20 cellular contexts compared by ENCODE assay signal in the genomic region with DNA sequence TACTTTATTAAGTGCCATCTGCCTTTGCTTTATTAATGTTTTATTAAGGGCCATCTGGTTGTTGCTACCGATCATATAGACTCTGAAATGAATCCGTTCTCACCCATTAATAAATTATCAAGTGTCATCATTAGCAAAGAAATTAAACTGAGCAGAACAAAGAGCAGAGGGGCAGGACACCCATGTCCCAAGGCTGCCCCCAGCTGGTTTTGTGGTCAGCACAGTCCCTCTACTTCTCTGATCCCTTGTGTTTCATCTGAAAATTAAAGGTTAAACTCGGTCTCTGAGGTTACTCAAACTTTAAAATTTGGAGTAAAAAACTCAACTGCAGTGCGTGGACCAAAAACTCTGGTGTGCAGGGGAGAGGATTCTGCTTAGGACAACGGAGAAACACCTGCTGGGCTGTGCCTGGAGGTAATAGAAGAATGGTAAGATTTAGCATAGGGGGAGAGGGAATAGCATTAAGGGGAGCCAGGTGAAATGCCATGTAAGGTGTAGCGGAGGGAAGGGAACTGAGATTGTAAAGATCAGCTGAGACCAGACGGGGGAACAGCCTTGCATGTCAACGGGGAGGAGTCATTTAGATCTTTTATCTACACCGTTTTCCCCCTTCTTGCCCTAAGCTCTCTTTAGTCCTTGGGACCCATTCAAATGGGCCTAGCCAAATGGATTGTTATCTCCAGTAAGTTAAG. TPM values are rescaled to one million over a fixed set of nuclear protein-coding genes. Genes with fewer than 3 reads are reported as not detected.
DNase-seq lines count a peak whose midpoint lies in the region; ATAC-seq and TF ChIP-seq lines count a peak whose summit lies in the region.
"Had no signal": no experiment of that assay in that cellular context is flagged by ENCODE, and none has a peak within 500 bp of the region (broad histone marks: within the 10 kb centered on the region; RNA-seq: fewer than 3 reads in every experiment).

No MANE protein-coding gene starts in this region.

- H3K9ac ChIP-seq in MM.1S (ENCODE audit: low read length), result no peak overlapping the region

- intact Hi-C loops in left ventricle myocardium inferior (cut with micrococcal nuclease), result no loop called here
- intact Hi-C loops in left ventricle myocardium superior (cut with micrococcal nuclease), result no loop called here
- intact Hi-C loops in transverse colon (cut with DNase I; ENCODE audit: low total_unique reads), result no loop called here

- no peaks in the 10 kb centered on the region for H4K20me1 ChIP-seq in MM.1S (ENCODE audit: insufficient read depth, low read length)

- DNase-seq in left ventricle myocardium inferior (no peak), left ventricle myocardium superior (no peak), MM.1S (no peak), chondrocyte (ENCODE audit: low spot score) (no peak), transverse colon (no peak), SK-N-DZ (ENCODE audit: low spot score) (no peak), HUDEP-2 (lab: John Stamatoyannopoulos, UW; ENCODE audit: unreplicated experiment in 76 of 76) (no peak)
- DNase-seq: activated CD4-positive, alpha-beta memory T cell treated with anti-CD3 and anti-CD28 coated beads for 36 hours; activated naive CD4-positive, alpha-beta T cell treated with anti-CD3 and anti-CD28 coated beads for 36 hours; activated T-cell treated with anti-CD3 and anti-CD28 coated beads, Interleukin-2, amount 50 U/mL, for 1 hour; caudate nucleus; DMS 273 treated with DMSO at 0.1 percent for 48 hours; dorsolateral prefrontal cortex; gastrocnemius medialis; NCI-H1436 treated with DMSO at 0.1 percent for 48 hours; NCI-H2227 treated with DMSO at 0.1 percent for 48 hours; occipital lobe; retina had no signal

- H3K27me3 ChIP-seq in left ventricle myocardium inferior (ENCODE audit: low read depth) (no peaks in the 10 kb centered on the region), MM.1S (replicated peaks; ENCODE audit: insufficient read depth, low read length) (no peaks in the 10 kb centered on the region), transverse colon (peaks cover 10% of the 10 kb centered on the region)
- H3K27me3 ChIP-seq: gastrocnemius medialis had no signal

- TF ChIP-seq EP300 in transverse colon (IDR thresholded peaks at IDR 0.05; ENCODE audit: low read depth), result no peak

- H3F3A ChIP-seq in MM.1S (ENCODE audit: insufficient read depth, low read length), result no peaks in the 10 kb centered on the region

- H3K9me3 ChIP-seq in left ventricle myocardium inferior (replicated peaks) (peaks cover 15% of the 10 kb centered on the region), MM.1S (replicated peaks; ENCODE audit: insufficient read depth, low read length) (no peaks in the 10 kb centered on the region), transverse colon (no peaks in the 10 kb centered on the region)
- H3K9me3 ChIP-seq: gastrocnemius medialis had no signal

- H3K27me3 Mint-ChIP-seq in chondrocyte (ENCODE audit: low read depth), result peaks cover 2% of the 10 kb centered on the region

- TF ChIP-seq CTCF in left ventricle myocardium inferior (IDR thresholded peaks at IDR 0.05; ENCODE audit: borderline replicate concordance) (peak; percentile 9), MM.1S (IDR thresholded peaks at IDR 0.05; ENCODE audit: low read length) (0 out of 2 replicates have a peak, but pooled peaks have one; percentile 7), chondrocyte (IDR thresholded peaks at IDR 0.05) (peak; percentile 34), transverse colon (IDR thresholded peaks at IDR 0.05) (no peak)

- no peak overlapping the region for H2AFZ ChIP-seq in MM.1S (ENCODE audit: low read length)

- H3K4me1 ChIP-seq in left ventricle myocardium inferior (peaks cover 14% of the 10 kb centered on the region), MM.1S (ENCODE audit: low read length) (no peaks in the 10 kb centered on the region), transverse colon (no peaks in the 10 kb centered on the region)

- H3K36me3 ChIP-seq in left ventricle myocardium inferior (no peaks in the 10 kb centered on the region), MM.1S (replicated peaks; ENCODE audit: insufficient read depth, low read length) (no peaks in the 10 kb centered on the region), transverse colon (no peaks in the 10 kb centered on the region)
- H3K36me3 ChIP-seq: gastrocnemius medialis had no signal

- H3K79me2 ChIP-seq in MM.1S (ENCODE audit: low read length), result no peaks in the 10 kb centered on the region

- H3K4me2 ChIP-seq in MM.1S (ENCODE audit: low read depth, low read length), result no peak overlapping the region

- H3K4me1 Mint-ChIP-seq in chondrocyte (ENCODE audit: low read depth), result no peaks in the 10 kb centered on the region
- H3K4me1 Mint-ChIP-seq: CD4-positive, CD25-positive, alpha-beta regulatory T cell had no signal

- peaks cover 6% of the 10 kb centered on the region for H3K9me3 Mint-ChIP-seq in chondrocyte (ENCODE audit: low read depth)
- H3K9me3 Mint-ChIP-seq: activated CD4-positive, alpha-beta memory T cell treated with anti-CD3 and anti-CD28 coated beads for 36 hours had no signal

- no peak for TF ChIP-seq POLR2A in transverse colon (IDR thresholded peaks at IDR 0.05)

- H3K27ac Mint-ChIP-seq in chondrocyte (ENCODE audit: unreplicated experiment), result no peak overlapping the region
- H3K27ac Mint-ChIP-seq: activated CD4-positive, alpha-beta memory T cell treated with anti-CD3 and anti-CD28 coated beads for 36 hours; activated naive CD4-positive, alpha-beta T cell treated with anti-CD3 and anti-CD28 coated beads for 36 hours had no signal

- H3K4me3 Mint-ChIP-seq in chondrocyte (ENCODE audit: unreplicated experiment), result no peak overlapping the region
- H3K4me3 Mint-ChIP-seq: activated CD4-positive, alpha-beta memory T cell treated with anti-CD3 and anti-CD28 coated beads for 36 hours; activated naive CD4-positive, alpha-beta T cell treated with anti-CD3 and anti-CD28 coated beads for 36 hours; CD4-positive, CD25-positive, alpha-beta regulatory T cell had no signal

- H3K27ac ChIP-seq in left ventricle myocardium inferior (replicated peaks) (no peak overlapping the region), MM.1S (ENCODE audit: low read length) (no peak overlapping the region), transverse colon (no peak overlapping the region)
- H3K27ac ChIP-seq: gastrocnemius medialis had no signal

- ATAC-seq in left ventricle myocardium superior (no peak), HG03108 (IDR thresholded peaks at IDR 0.05; ENCODE audit: unreplicated experiment) (no peak)
- ATAC-seq: gastrocnemius medialis had no signal

- WGBS in transverse colon (ENCODE audit: low coverage in 1 of 2), 2 donors, result 80 to 84% methylated on average over 8 to 9 of the region's 9 CpGs

- H3K4me3 ChIP-seq in left ventricle myocardium inferior (no peak overlapping the region), MM.1S (ENCODE audit: low read length) (no peak overlapping the region), transverse colon (no peak overlapping the region)
- H3K4me3 ChIP-seq: dorsolateral prefrontal cortex, gastrocnemius medialis had no signal

- in situ Hi-C loops in transverse colon (cut with MboI; ENCODE audit: low pct_ligation_motif_present in 1 of 4, low pct_unique_long_range_greater_than_20kb in 1 of 4, low sequenced_read_pairs in 3 of 4), result no loop called here

- no peaks in the 10 kb centered on the region for H3K36me3 Mint-ChIP-seq in chondrocyte (ENCODE audit: low read depth)
- H3K36me3 Mint-ChIP-seq: CD4-positive, CD25-positive, alpha-beta regulatory T cell had no signal

- H3K9me2 ChIP-seq in MM.1S (replicated peaks; ENCODE audit: insufficient read depth, low read length), result no peaks in the 10 kb centered on the region

RNA-seq across cellular contexts. Expression of gene GSDME, which starts 10.8 kb away (rescaled TPM):
- 5.6 TPM for total RNA-seq in left ventricle myocardium inferior
- 5.3 TPM for total RNA-seq in left ventricle myocardium superior
- 19.8 to 23.9 TPM (median 23.6 TPM) in 3 replicates for total RNA-seq in chondrocyte
- total RNA-seq in transverse colon, result 1 to 10 TPM in 2 of 4 donors, not detected in 2; 2.2 to 5.2 TPM
- 10.7 and 12.8 TPM in 2 replicates for polyA plus RNA-seq in SK-N-DZ (2014; cell fraction: cytosol; rRNA removed)
- polyA plus RNA-seq in SK-N-DZ (2014; cell fraction: nucleus; rRNA removed), result 29.3 and 42.4 TPM in 2 replicates
- total RNA-seq: CD4-positive, CD25-positive, alpha-beta regulatory T cell had no signal

Comparison
In these comparisons a context has a peak if more than half of its experiments do, and no peak if none do; other contexts are left out.
1. CTCF ChIP-seq: peak in left ventricle myocardium inferior (single experiment), MM.1S (single experiment) and chondrocyte (single experiment); none in transverse colon (0 of 5).